In genomic region chr15:68617777-68618176, GRCh38 we compare ENCODE assay signal across 16 cellular contexts. TPM values are rescaled to one million over a fixed set of nuclear protein-coding genes. Genes with fewer than 3 reads are reported as not detected.
DNase-seq lines count a peak whose midpoint lies in the region; ATAC-seq and TF ChIP-seq lines count a peak whose summit lies in the region.
"Had no signal": no experiment of that assay in that cellular context is flagged by ENCODE, and none has a peak within 500 bp of the region (broad histone marks: within the 10 kb centered on the region; RNA-seq: fewer than 3 reads in every experiment).

No MANE protein-coding gene starts in this region.

- no peak overlapping the region for H3K4me3 Mint-ChIP-seq in neural crest cell
- H3K4me3 Mint-ChIP-seq: CD4-positive, CD25-positive, alpha-beta regulatory T cell had no signal

- TF ChIP-seq CTCF in left ventricle myocardium inferior (IDR thresholded peaks at IDR 0.05; ENCODE audit: borderline replicate concordance), result no peak
- TF ChIP-seq CTCF in neural crest cell (conservative IDR thresholded peaks at IDR 0.05), result no peak

- intact Hi-C loops in left ventricle myocardium inferior (cut with micrococcal nuclease) (no loop called here), left ventricle myocardium superior (cut with micrococcal nuclease) (no loop called here)

- no peaks in the 10 kb centered on the region for H3K9me3 Mint-ChIP-seq in neural crest cell
- H3K9me3 Mint-ChIP-seq: CD4-positive, CD25-positive, alpha-beta regulatory T cell had no signal

- H3K36me3 ChIP-seq in left ventricle myocardium inferior, result no peaks in the 10 kb centered on the region
- H3K36me3 ChIP-seq: BE2C had no signal

- H3K27ac ChIP-seq in left ventricle myocardium inferior (replicated peaks) (peak overlapping the region; percentile 88), cingulate gyrus (ENCODE audit: low read depth, low read length) (peak overlapping the region; percentile 99)
- H3K27ac ChIP-seq: 22Rv1, SK-N-MC had no signal

- H3K27ac Mint-ChIP-seq in neural crest cell (ENCODE audit: unreplicated experiment), result peak overlapping the region; percentile 65
- H3K27ac Mint-ChIP-seq: CD4-positive, CD25-positive, alpha-beta regulatory T cell had no signal

- no peaks in the 10 kb centered on the region for H3K36me3 Mint-ChIP-seq in neural crest cell (ENCODE audit: low read depth)
- H3K36me3 Mint-ChIP-seq: CD4-positive, CD25-positive, alpha-beta regulatory T cell had no signal

- no peak for DNase-seq in left ventricle myocardium inferior
- no peak for DNase-seq in left ventricle myocardium superior
- no peak for DNase-seq in neural crest cell (ENCODE audit: low read depth, low spot score)
- DNase-seq in NCI-H524 treated with DMSO at 0.1 percent for 48 hours (lab: John Stamatoyannopoulos, UW), result no peak
- DNase-seq in NCI-H345 treated with DMSO at 0.1 percent for 48 hours (lab: John Stamatoyannopoulos, UW; ENCODE audit: unreplicated experiment), result no peak
- DNase-seq: ACHN; CD4-positive, CD25-positive, alpha-beta regulatory T cell; KG1; MM.1S; NCI-H526 treated with DMSO at 0.1 percent for 48 hours; SIG-M5 had no signal

- no peaks in the 10 kb centered on the region for H3K27me3 Mint-ChIP-seq in neural crest cell (ENCODE audit: low read depth)
- H3K27me3 Mint-ChIP-seq: CD4-positive, CD25-positive, alpha-beta regulatory T cell had no signal

- no peaks in the 10 kb centered on the region for H3K27me3 ChIP-seq in left ventricle myocardium inferior (ENCODE audit: low read depth)
- H3K27me3 ChIP-seq: BE2C had no signal

- H3K4me1 Mint-ChIP-seq in neural crest cell, result peaks cover 81% of the 10 kb centered on the region
- H3K4me1 Mint-ChIP-seq: CD4-positive, CD25-positive, alpha-beta regulatory T cell had no signal

- H3K9me3 ChIP-seq in left ventricle myocardium inferior (replicated peaks), result no peaks in the 10 kb centered on the region
- H3K9me3 ChIP-seq: BE2C had no signal

- no peak for ATAC-seq in left ventricle myocardium superior
- ATAC-seq in GM19452 (IDR thresholded peaks at IDR 0.05; ENCODE audit: unreplicated experiment), result no peak

- H3K4me3 ChIP-seq in left ventricle myocardium inferior, result no peak overlapping the region
- H3K4me3 ChIP-seq: SK-N-MC had no signal

- H3K4me1 ChIP-seq in left ventricle myocardium inferior, result peaks cover 88% of the 10 kb centered on the region

RNA-seq across cellular contexts. Expression of gene CORO2B, which starts 39.0 kb away (rescaled TPM):
- total RNA-seq in left ventricle myocardium inferior, result 5.0 TPM
- total RNA-seq in left ventricle myocardium superior, result 5.9 TPM
- 21.3 and 23.1 TPM in 2 replicates for total RNA-seq in neural crest cell
- total RNA-seq: CD4-positive, CD25-positive, alpha-beta regulatory T cell had no signal
